Comparison of ENCODE assay signal across 15 cellular contexts in genomic region chr3:182533394-182533793, GRCh38.
DNase-seq lines count a peak whose midpoint lies in the region; ATAC-seq lines count a peak whose summit lies in the region.
"Had no signal": no experiment of that assay in that cellular context is flagged by ENCODE, and none has a peak within 500 bp of the region (broad histone marks: within the 10 kb centered on the region; RNA-seq: fewer than 3 reads in every experiment).

No MANE protein-coding gene starts in this region.

- ATAC-seq in HG03135 (IDR thresholded peaks at IDR 0.05; ENCODE audit: unreplicated experiment): no peak
- ATAC-seq in HG02588 (IDR thresholded peaks at IDR 0.05; ENCODE audit: unreplicated experiment): no peak
- ATAC-seq: left colon, psoas muscle, T-helper 17 cell had no signal

- DNase-seq in NCI-H2227 (lab: John Stamatoyannopoulos, UW; ENCODE audit: unreplicated experiment): peak; percentile 63
- DNase-seq in NCI-H2227 treated with DMSO at 0.1 percent for 48 hours (lab: John Stamatoyannopoulos, UW): no peak
- peak; percentile 91 for DNase-seq in NCI-H1105 treated with DMSO at 0.1 percent for 48 hours (lab: John Stamatoyannopoulos, UW)
- DNase-seq in NCI-H748 treated with DMSO at 0.1 percent for 48 hours (lab: John Stamatoyannopoulos, UW): peak; percentile 78
- peak; percentile 2 for DNase-seq in myocyte (ENCODE audit: low read depth)
- DNase-seq in mucosa of gallbladder (ENCODE audit: low spot score): no peak
- DNase-seq: activated T-cell treated with anti-CD3 and anti-CD28 coated beads, Interleukin-2, amount 50 U/mL, for 1 hour; hippocampal formation; left colon; naive B cell; NCI-H1694; psoas muscle; T-helper 17 cell had no signal

Comparison
In these comparisons a context has a peak if more than half of its experiments do, and no peak if none do; other contexts are left out.
1. DNase-seq: peak in NCI-H2227 (single experiment), NCI-H1105 treated with DMSO at 0.1 percent for 48 hours (single experiment), NCI-H748 treated with DMSO at 0.1 percent for 48 hours (single experiment) and myocyte (single experiment); none in NCI-H2227 treated with DMSO at 0.1 percent for 48 hours (single experiment) and mucosa of gallbladder (single experiment).